ENCODE assay signal across 21 cellular contexts in genomic region chr6:137097057-137097456, GRCh38. TPM values are rescaled to one million over a fixed set of nuclear protein-coding genes. Genes with fewer than 3 reads are reported as not detected.
DNase-seq lines count a peak whose midpoint lies in the region; ATAC-seq, FAIRE-seq and TF ChIP-seq lines count a peak whose summit lies in the region.
"Had no signal": no experiment of that assay in that cellular context is flagged by ENCODE, and none has a peak within 500 bp of the region (broad histone marks: within the 10 kb centered on the region; RNA-seq: fewer than 3 reads in every experiment).

No MANE protein-coding gene starts in this region.

- peaks cover 3% of the 10 kb centered on the region for H3K27me3 Mint-ChIP-seq in nephron progenitor cell (ENCODE audit: low read depth, poor library complexity)
- H3K27me3 Mint-ChIP-seq: activated CD4-positive, alpha-beta T cell treated with anti-CD3 and anti-CD28 coated beads, Interleukin-2, amount 10 ng/mL, durations not matched to agents 24 days and 14 days; memory B cell; T-helper 17 cell had no signal

- DNase-seq in fibroblast of villous mesenchyme (ENCODE audit: low read depth) (peak; percentile 14), GM10248 (ENCODE audit: extremely low spot score) (no peak), nephron progenitor cell (no peak), pancreas (no peak)
- DNase-seq: activated CD4-positive, alpha-beta T cell treated with anti-CD3 and anti-CD28 coated beads, Interleukin-2, amount 10 ng/mL, durations not matched to agents 24 days and 14 days; activated T-cell treated with anti-CD3 and anti-CD28 coated beads, Interleukin-2, amount 50 U/mL, for 48 hours; amygdala; NCI-H1436 treated with DMSO at 0.1 percent for 48 hours; NCI-H524 treated with DMSO at 0.1 percent for 48 hours; T-helper 17 cell had no signal

- H3K27me3 ChIP-seq in pancreas = no peaks in the 10 kb centered on the region
- H3K27me3 ChIP-seq: neutrophil had no signal

- no peak overlapping the region for H3K4me3 Mint-ChIP-seq in nephron progenitor cell
- H3K4me3 Mint-ChIP-seq: activated CD4-positive, alpha-beta T cell treated with anti-CD3 and anti-CD28 coated beads, Interleukin-2, amount 10 ng/mL, durations not matched to agents 24 days and 14 days; memory B cell; T-helper 17 cell had no signal

- TF ChIP-seq CTCF in fibroblast of villous mesenchyme (IDR thresholded peaks at IDR 0.05; ENCODE audit: insufficient read depth, low read depth, low read length) (no peak), GM10248 (IDR thresholded peaks at IDR 0.05; ENCODE audit: control extremely low read depth, extremely low read depth, low read depth, missing control alignments) (no peak), nephron progenitor cell (IDR thresholded peaks at IDR 0.05) (no peak), pancreas (IDR thresholded peaks at IDR 0.05) (no peak)

- POLR2A ChIA-PET in GM10248 (lab: Yijun Ruan, JAX) = no interaction called here

- CTCF ChIA-PET in GM10248 (lab: Yijun Ruan, JAX) = interaction anchor here (1.0 to 6.2 kb wide), 9 partner anchors 10 to 218 kb away, joined by 3 to 155 read pairs (median 5); no protein-coding TSS in a partner anchor

- no peak overlapping the region for H3K4me3 ChIP-seq in fibroblast of villous mesenchyme (ENCODE audit: low read depth, low read length)
- H3K4me3 ChIP-seq in pancreas = no peak overlapping the region
- H3K4me3 ChIP-seq: coronary artery, K562 had no signal

- H3K9me3 Mint-ChIP-seq in nephron progenitor cell = peaks cover 9% of the 10 kb centered on the region
- H3K9me3 Mint-ChIP-seq: memory B cell had no signal

- H3K9me3 ChIP-seq in pancreas = no peaks in the 10 kb centered on the region
- H3K9me3 ChIP-seq: neutrophil had no signal

- no peak overlapping the region for H3K27ac Mint-ChIP-seq in nephron progenitor cell
- H3K27ac Mint-ChIP-seq: activated CD4-positive, alpha-beta T cell treated with anti-CD3 and anti-CD28 coated beads, Interleukin-2, amount 10 ng/mL, durations not matched to agents 24 days and 14 days had no signal

- peak; percentile 29 for ATAC-seq in GM18858 (IDR thresholded peaks at IDR 0.05; ENCODE audit: unreplicated experiment)
- ATAC-seq in GM21576 (IDR thresholded peaks at IDR 0.05; ENCODE audit: unreplicated experiment) = peak; percentile 43
- ATAC-seq in HG03378 (IDR thresholded peaks at IDR 0.05; ENCODE audit: unreplicated experiment) = peak; percentile 30
- no peak for ATAC-seq in pancreas
- ATAC-seq in HG03139 (IDR thresholded peaks at IDR 0.05; ENCODE audit: unreplicated experiment) = no peak
- ATAC-seq: K562, T-helper 17 cell had no signal

- peaks cover 20% of the 10 kb centered on the region for H3K4me1 Mint-ChIP-seq in nephron progenitor cell

- intact Hi-C loops in pancreas (cut with DNase I) = loop anchor here in 1 of 3 donors (10.0 kb wide), 2 partner anchors 228 to 538 kb away; no protein-coding TSS in a partner anchor

- no peak overlapping the region for H3K27ac ChIP-seq in pancreas
- H3K27ac ChIP-seq: coronary artery, neutrophil had no signal

- no peaks in the 10 kb centered on the region for H3K36me3 ChIP-seq in pancreas
- H3K36me3 ChIP-seq: neutrophil had no signal

- no peak for FAIRE-seq in pancreas (lab: Jason Lieb, UNC)
- FAIRE-seq: H1, K562 had no signal

- H3K36me3 Mint-ChIP-seq in nephron progenitor cell (ENCODE audit: low read depth) = no peaks in the 10 kb centered on the region
- H3K36me3 Mint-ChIP-seq: memory B cell had no signal

- H3K4me1 ChIP-seq in pancreas = peaks cover 0 to 5% (median 0%) of the 10 kb centered on the region in 3 donors

RNA-seq across cellular contexts. Expression of gene IL20RA, which starts 52.3 kb away (rescaled TPM):
- total RNA-seq in fibroblast of villous mesenchyme (0.43 and 1.3 TPM in 2 replicates), pancreas (10 to 100 TPM in 1 of 6 donors, 1 to 10 TPM in 5; 5.5 to 12.4 (median 9.0) TPM)
- polyA plus RNA-seq in pancreas = 10 to 100 TPM in 1 of 2 donors, 1 to 10 TPM in 1; 7.0 to 22.2 TPM
- total RNA-seq: activated CD4-positive, alpha-beta T cell treated with anti-CD3 and anti-CD28 coated beads, Interleukin-2, amount 10 ng/mL, durations not matched to agents 24 days and 14 days; K562; RPMI7951; T-helper 17 cell had no signal
- polyA plus RNA-seq: BJ, K562 had no signal

Comparison
In these comparisons a context has a peak if more than half of its experiments do, and no peak if none do; other contexts are left out.
1. ATAC-seq: peak in GM18858 (single experiment), GM21576 (single experiment) and HG03378 (single experiment); none in pancreas (0 of 4) and HG03139 (single experiment).